Comparison of ENCODE assay signal across 20 cellular contexts in genomic region chr7:117705630-117706029, GRCh38.
DNase-seq lines count a peak whose midpoint lies in the region; ATAC-seq, FAIRE-seq and TF ChIP-seq lines count a peak whose summit lies in the region.
"Had no signal": no experiment of that assay in that cellular context is flagged by ENCODE, and none has a peak within 500 bp of the region (broad histone marks: within the 10 kb centered on the region; RNA-seq: fewer than 3 reads in every experiment).

No MANE protein-coding gene starts in this region.

- no peak overlapping the region for H4K8ac ChIP-seq in trophoblast cell (ENCODE audit: low read depth, low read length)

- CTCF ChIA-PET in HepG2 (lab: Yijun Ruan, JAX; ENCODE audit: low intra/inter-chr PET ratio, low total read pairs) = no interaction called here

- no peak overlapping the region for H4K91ac ChIP-seq in trophoblast cell (ENCODE audit: low read depth, low read length)

- H3K4me2 ChIP-seq in HepG2 (ENCODE audit: low read depth, low read length) (no peak overlapping the region), trophoblast cell (ENCODE audit: low read length) (no peak overlapping the region)
- H3K4me2 ChIP-seq: BLaER1 had no signal

- 13% methylated on average over 4 of the region's 4 CpGs for WGBS in HepG2 (ENCODE audit: low lambda C conversion rate)
- WGBS in right lobe of liver (ENCODE audit: insufficient coverage, low coverage, low lambda C conversion rate, missing lambda C conversion rate) = 55% methylated on average over 3 of the region's 4 CpGs
- no CpG with 5 or more reads among the region's 4 CpGs for WGBS in trophoblast cell (ENCODE audit: extremely low coverage, insufficient coverage, insufficient read length)

- TF ChIP-seq EP300 in HepG2 (IDR thresholded peaks at IDR 0.05; ENCODE audit: low read depth in 2 of 2, low read length in 2 of 2) (no peak), HepG2 (CRISPR knock-in tag; IDR thresholded peaks at IDR 0.05; ENCODE audit: borderline replicate concordance) (no peak)

- no peak for TF ChIP-seq RAD21 in HepG2 (CRISPR knock-in tag; IDR thresholded peaks at IDR 0.05)

- H3K36me3 ChIP-seq in HepG2 (replicated peaks in 1 of 2; ENCODE audit: control insufficient read depth in 1 of 2, insufficient read depth in 2 of 2, low read length in 2 of 2) = no peaks in the 10 kb centered on the region
- no peaks in the 10 kb centered on the region for H3K36me3 ChIP-seq in right lobe of liver
- no peaks in the 10 kb centered on the region for H3K36me3 ChIP-seq in trophoblast cell (ENCODE audit: control insufficient read depth in 1 of 2, insufficient read depth in 2 of 2, low read length in 2 of 2)
- H3K36me3 ChIP-seq: BLaER1 had no signal

- no peak overlapping the region for H2BK5ac ChIP-seq in trophoblast cell (ENCODE audit: low read depth, low read length, poor library complexity)

- H3K4me3 ChIP-seq in HepG2 (replicated peaks in 1 of 3; ENCODE audit: insufficient read depth in 1 of 3, low read depth in 2 of 3, low read length in 3 of 3) (no peak overlapping the region), right lobe of liver (no peak overlapping the region), trophoblast cell (ENCODE audit: low read depth, low read length) (no peak overlapping the region)
- H3K4me3 ChIP-seq: BLaER1, GM23248 had no signal

- TF ChIP-seq CTCF in HepG2 (CRISPR knock-in tag; IDR thresholded peaks at IDR 0.05) (no peak), right lobe of liver (IDR thresholded peaks at IDR 0.05) (no peak)

- FAIRE-seq in HepG2 (lab: Jason Lieb, UNC) = no peak
- FAIRE-seq: A204.1, G401.6, GM12892, GM19239, H1 had no signal

- no peaks in the 10 kb centered on the region for H4K20me1 ChIP-seq in HepG2 (ENCODE audit: insufficient read depth, low read length)
- H4K20me1 ChIP-seq: BLaER1 had no signal

- H3K27ac ChIP-seq in HepG2 (ENCODE audit: extremely low read length, insufficient read depth, low read length) (no peak overlapping the region), right lobe of liver (no peak overlapping the region), trophoblast cell (ENCODE audit: low read depth, low read length) (no peak overlapping the region)
- H3K27ac ChIP-seq: 22Rv1, BLaER1, GM23248 had no signal

- intact Hi-C loops in HepG2 (cut with micrococcal nuclease; ENCODE audit: unreplicated experiment) (no loop called here), right lobe of liver (cut with DNase I) (no loop called here)

- ATAC-seq in HepG2 (no peak), right lobe of liver (no peak), HG03025 (IDR thresholded peaks at IDR 0.05; ENCODE audit: low FRiP score, unreplicated experiment) (no peak)

- H2AK5ac ChIP-seq in trophoblast cell (ENCODE audit: low read length) = no peak overlapping the region

- H3K79me1 ChIP-seq in trophoblast cell (ENCODE audit: low read length) = no peaks in the 10 kb centered on the region

- no peak overlapping the region for H3K4ac ChIP-seq in trophoblast cell (ENCODE audit: low read depth, low read length)

- DNase-seq in HepG2 (ENCODE audit: low spot score) = no peak
- DNase-seq in right lobe of liver = no peak
- DNase-seq in amniotic epithelial cell (ENCODE audit: low read depth) = peak; percentile 29
- peak; percentile 13 to 67 for DNase-seq in trophoblast cell
- DNase-seq in NCI-H345 (lab: John Stamatoyannopoulos, UW) = no peak
- DNase-seq: CD4-positive, alpha-beta T cell; CD8-positive, alpha-beta memory T cell; DMS153; DND-41; GM23248; H7; HCEC 1CT had no signal

- TF ChIP-seq POLR2A in HepG2 (IDR thresholded peaks at IDR 0.05; ENCODE audit: insufficient read depth in 1 of 2, low read depth in 2 of 2, low read length in 2 of 2) = no peak
- TF ChIP-seq POLR2A in right lobe of liver (IDR thresholded peaks at IDR 0.05) = no peak

- no peak overlapping the region for H3K18ac ChIP-seq in trophoblast cell (ENCODE audit: low read length)

- H3K79me2 ChIP-seq in HepG2 (ENCODE audit: insufficient read depth, low read length) (no peaks in the 10 kb centered on the region), trophoblast cell (ENCODE audit: control insufficient read depth, insufficient read depth, low read length, poor library complexity) (no peaks in the 10 kb centered on the region)

- no peak overlapping the region for H3K14ac ChIP-seq in trophoblast cell (ENCODE audit: low read length)

- no peak overlapping the region for H2BK120ac ChIP-seq in trophoblast cell (ENCODE audit: insufficient read depth, low read length, poor library complexity)

- in situ Hi-C loops in HepG2 (cut with HindIII; ENCODE audit: extremely low pct_ligation_motif_present, low pct_unique_long_range_greater_than_20kb) = loop anchor here (25.0 kb wide), 1 partner anchor 243 kb away; no protein-coding TSS in a partner anchor

- no peak overlapping the region for H4K12ac ChIP-seq in trophoblast cell (ENCODE audit: low read depth, low read length)

- H3K9ac ChIP-seq in HepG2 (ENCODE audit: insufficient read depth, low read depth, low read length) (no peak overlapping the region), trophoblast cell (ENCODE audit: low read length) (no peak overlapping the region)
- H3K9ac ChIP-seq: BLaER1, GM23248 had no signal

- BruUV-seq in HepG2 (replicated peaks; lab: Mats Ljungman, UMichigan) = no TSS peak

- POLR2A ChIA-PET in HepG2 (lab: Yijun Ruan, JAX) = no interaction called here

- H2AFZ ChIP-seq in HepG2 (ENCODE audit: low read length) (no peak overlapping the region), trophoblast cell (ENCODE audit: insufficient read depth, low read length, poor library complexity) (no peak overlapping the region)
- H2AFZ ChIP-seq: GM23248 had no signal

- H3K4me1 ChIP-seq in HepG2 (ENCODE audit: insufficient read depth, low read length) (no peaks in the 10 kb centered on the region), right lobe of liver (no peaks in the 10 kb centered on the region), trophoblast cell (ENCODE audit: control insufficient read depth in 1 of 2, insufficient read depth in 2 of 2, low read length in 2 of 2) (no peaks in the 10 kb centered on the region)
- H3K4me1 ChIP-seq: BLaER1 had no signal

- H3K9me3 ChIP-seq in HepG2 (ENCODE audit: low read length) (no peaks in the 10 kb centered on the region), right lobe of liver (no peaks in the 10 kb centered on the region), trophoblast cell (ENCODE audit: insufficient read depth, low read depth, low read length) (no peaks in the 10 kb centered on the region)
- H3K9me3 ChIP-seq: BLaER1 had no signal

- H2BK12ac ChIP-seq in trophoblast cell (ENCODE audit: low read length) = no peak overlapping the region

- no peak overlapping the region for H3K23ac ChIP-seq in trophoblast cell (ENCODE audit: low read length)

- H3K27me3 ChIP-seq in HepG2 (ENCODE audit: control insufficient read depth in 1 of 2, insufficient read depth in 2 of 2, low read length in 2 of 2) (no peaks in the 10 kb centered on the region), right lobe of liver (no peaks in the 10 kb centered on the region), trophoblast cell (ENCODE audit: insufficient read depth, low read length) (no peaks in the 10 kb centered on the region)
- H3K27me3 ChIP-seq: BLaER1 had no signal

TF ChIP-seq in HepG2, 621 proteins besides CTCF, POLR2A, EP300 and RAD21:
- peak; percentile 83 for TF ChIP-seq CREB1 (IDR thresholded peaks at IDR 0.05)
- TF ChIP-seq CREB1 (CRISPR knock-in tag; IDR thresholded peaks at IDR 0.05) = no peak
- TF ChIP-seq DNMT1 (CRISPR knock-in tag; IDR thresholded peaks at IDR 0.05) = no peak
- TF ChIP-seq ATF7 (IDR thresholded peaks at IDR 0.05) = peak; percentile 94
- no peak for TF ChIP-seq ATF7 (CRISPR knock-in tag; IDR thresholded peaks at IDR 0.05)
- TF ChIP-seq ZNF33B (CRISPR knock-in tag; IDR thresholded peaks at IDR 0.05) = no peak
TF ChIP-seq in HepG2: peak in this region for 2.

Comparison
In these comparisons a context has a peak if more than half of its experiments do, and no peak if none do; other contexts are left out.
1. DNase-seq: peak in amniotic epithelial cell (single experiment) and trophoblast cell (2 of 2); none in HepG2 (single experiment), right lobe of liver (0 of 3) and NCI-H345 (single experiment).